Comparison of ENCODE assay signal across 13 cellular contexts in genomic region chr19:38728752-38729541, GRCh38. TPM values are rescaled to one million over a fixed set of nuclear protein-coding genes. Genes with fewer than 3 reads are reported as not detected.
A peak's percentile ranks its signal among the peaks of the same experiment; 100 is the strongest.
DNase-seq lines count a peak whose midpoint lies in the region; ATAC-seq and TF ChIP-seq lines count a peak whose summit lies in the region.
"Had no signal": no experiment of that assay in that cellular context is flagged by ENCODE, and none has a peak within 500 bp of the region (broad histone marks: within the 10 kb centered on the region; RNA-seq: fewer than 3 reads in every experiment).

No MANE protein-coding gene starts in this region.

- H3K4me1 ChIP-seq in ascending aorta = peaks cover 0 to 10% of the 10 kb centered on the region in 2 donors
- peaks cover 9 to 82% (median 48%) of the 10 kb centered on the region in 9 donors for H3K4me1 ChIP-seq in heart right ventricle
- peaks cover 32% of the 10 kb centered on the region for H3K4me1 ChIP-seq in mucosa of descending colon (ENCODE audit: low read depth)
- H3K4me1 ChIP-seq in tibial artery = peaks cover 0 to 50% (median 27%) of the 10 kb centered on the region in 4 donors
- H3K4me1 ChIP-seq: colonic mucosa had no signal

- H3K4me3 ChIP-seq in ascending aorta (no peak overlapping the region), heart right ventricle (no peak overlapping the region), mucosa of descending colon (no peak overlapping the region), tibial artery (no peak overlapping the region)
- H3K4me3 ChIP-seq: colonic mucosa had no signal

- DNase-seq in ascending aorta (ENCODE audit: low spot score in 2 of 2) = no peak
- peak in 1 of 2 donors; percentile 11 for DNase-seq in heart right ventricle
- DNase-seq in mucosa of descending colon = peak in 2 of 3 donors; percentile 43 to 56
- peak in 1 of 2 donors; percentile 73 for DNase-seq in tibial artery
- no peak for DNase-seq in Ammon's horn (ENCODE audit: low spot score)
- DNase-seq in DMS53 treated with DMSO at 0.1 percent for 48 hours (lab: John Stamatoyannopoulos, UW; ENCODE audit: unreplicated experiment) = no peak
- no peak for DNase-seq in A172 (ENCODE audit: low spot score)

- 72 to 78% methylated on average over 37 of the region's 37 CpGs for WGBS in heart right ventricle, 2 donors

- intact Hi-C loops in ascending aorta (cut with DNase I) = no loop called here
- intact Hi-C loops in heart right ventricle (cut with DNase I) = loop anchor here in 3 of 10 donors (5.0 to 10.0 kb wide), 3 partner anchors 92 to 184 kb away; partner anchors contain the start of gene ECH1 (in 1 of the 3)
- intact Hi-C loops in mucosa of descending colon (cut with DNase I, micrococcal nuclease) = no loop called here
- intact Hi-C loops in tibial artery (cut with DNase I; ENCODE audit: low total_unique reads) = loop anchor here (5.0 kb wide), 1 partner anchor 82 kb away; the partner anchor contains the start of gene ACTN4

- H3K36me3 ChIP-seq in ascending aorta (peaks cover 71 to 81% of the 10 kb centered on the region in 2 donors), heart right ventricle (peaks cover 15 to 82% (median 62%) of the 10 kb centered on the region in 9 donors), mucosa of descending colon (ENCODE audit: low read depth) (peaks cover 12% of the 10 kb centered on the region), tibial artery (peaks cover 66 to 80% (median 74%) of the 10 kb centered on the region in 3 donors)

- H3K9me3 ChIP-seq in ascending aorta (no peaks in the 10 kb centered on the region), heart right ventricle (no peaks in the 10 kb centered on the region), mucosa of descending colon (no peaks in the 10 kb centered on the region), tibial artery (no peaks in the 10 kb centered on the region)
- H3K9me3 ChIP-seq: colonic mucosa had no signal

- TF ChIP-seq CTCF in ascending aorta (IDR thresholded peaks at IDR 0.05) = no peak
- no peak for TF ChIP-seq CTCF in heart right ventricle (IDR thresholded peaks at IDR 0.05)
- no peak for TF ChIP-seq CTCF in mucosa of descending colon (IDR thresholded peaks at IDR 0.05)
- TF ChIP-seq CTCF in tibial artery (IDR thresholded peaks at IDR 0.05) = no peak

- peak in 1 of 8 donors; percentile 1 for ATAC-seq in heart right ventricle
- no peak for ATAC-seq in mucosa of descending colon
- no peak for ATAC-seq in GM21529 (IDR thresholded peaks at IDR 0.05; ENCODE audit: unreplicated experiment)

- H3K27me3 ChIP-seq in ascending aorta (no peaks in the 10 kb centered on the region), heart right ventricle (no peaks in the 10 kb centered on the region), tibial artery (no peaks in the 10 kb centered on the region)
- H3K27me3 ChIP-seq: colonic mucosa had no signal

- H3K27ac ChIP-seq in ascending aorta (peak overlapping the region; percentile 20 to 46), heart right ventricle (peak overlapping the region; percentile 2 to 86 (median 69)), tibial artery (peak overlapping the region; percentile 72 to 91)
- H3K27ac ChIP-seq: colonic mucosa had no signal

RNA-seq across cellular contexts. Expression of gene CAPN12, which starts 15.3 kb away (rescaled TPM):
- not detected for total RNA-seq in ascending aorta
- total RNA-seq in heart right ventricle = 1 to 10 TPM in 2 of 10 donors, under 1 TPM in 8; 0.15 to 1.5 (median 0.59) TPM
- polyA plus RNA-seq in heart right ventricle = 1 to 10 TPM; 1.1 to 3.6 TPM
- total RNA-seq in mucosa of descending colon = 10 to 100 TPM in 2 of 3 donors, 1 to 10 TPM in 1; 3.1 to 15.9 (median 14.9) TPM
- total RNA-seq in A172 (2014; rRNA removed; shearing (Covaris generic)) = not detected in 2 replicates

RNA-seq across cellular contexts. Expression of gene LGALS7, which starts 44.4 kb away (rescaled TPM):
- not detected for total RNA-seq in ascending aorta
- not detected for total RNA-seq in heart right ventricle
- not detected for polyA plus RNA-seq in heart right ventricle
- total RNA-seq in mucosa of descending colon = not detected
- total RNA-seq in A172 (2014; rRNA removed; shearing (Covaris generic)) = not detected in 2 replicates
- total RNA-seq: activated T-cell treated with anti-CD3 and anti-CD28 coated beads, Interleukin-2, amount 50 U/mL, for 4 hours; CD4-positive, CD25-positive, alpha-beta regulatory T cell; colonic mucosa; HFFc6; NCI-H460 had no signal
- polyA plus RNA-seq: CD4-positive, CD25-positive, alpha-beta regulatory T cell had no signal

Comparison
In these comparisons a context has a peak if more than half of its experiments do, and no peak if none do; other contexts are left out.
1. DNase-seq: peak in mucosa of descending colon (2 of 3); none in ascending aorta (0 of 2), Ammon's horn (single experiment), DMS53 treated with DMSO at 0.1 percent for 48 hours (single experiment) and A172 (single experiment).
2. Peak in every context shown above with its lines, with median percentiles within 50 percentile points of each other: H3K27ac ChIP-seq.